1 cellular context compared by ENCODE assay signal in the genomic region with DNA sequence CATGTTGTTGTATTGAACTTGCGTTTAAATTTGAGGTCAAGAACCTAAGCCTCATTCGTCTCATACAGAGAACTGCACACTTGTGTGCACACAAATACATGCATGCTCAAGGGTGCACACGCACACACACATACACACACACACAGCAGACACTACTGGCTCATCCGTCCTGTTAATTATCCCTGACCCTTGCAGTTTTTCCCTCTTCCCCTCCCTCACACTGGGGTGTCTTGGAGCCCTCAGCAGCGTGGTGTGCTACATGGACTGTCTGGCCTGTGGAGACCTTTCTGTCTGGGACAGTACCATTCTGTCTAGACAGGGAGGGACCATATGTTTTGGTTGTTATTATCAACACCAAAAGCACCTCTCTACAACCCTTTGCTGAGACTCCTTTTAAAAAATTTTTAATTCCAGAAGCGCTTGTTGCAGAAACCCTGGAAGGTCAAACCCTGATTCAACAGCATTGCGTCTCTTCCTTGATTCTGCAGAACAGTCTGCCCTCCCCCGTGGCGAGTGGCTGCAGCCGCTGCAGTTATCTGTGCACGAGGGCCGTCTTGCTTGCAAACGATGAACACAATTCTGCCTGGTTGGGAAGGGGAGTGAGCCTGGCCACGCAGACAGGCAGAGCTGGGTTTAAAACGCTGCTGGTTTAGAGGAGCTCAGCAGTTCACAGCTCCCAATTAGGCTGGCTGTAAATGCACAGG.
TF ChIP-seq lines count a peak whose summit lies in the region.

No MANE protein-coding gene starts in this region.

TF ChIP-seq in SK-N-SH, 30 proteins besides CTCF, POLR2A, EP300 and RAD21 (continued from another document):
- TF ChIP-seq MXI1 (IDR thresholded peaks at IDR 0.05; ENCODE audit: low read depth, low read length), result peak; percentile 78; the same call in 1 of the 2 replicates
- no peak for TF ChIP-seq RFX5 (IDR thresholded peaks at IDR 0.05; ENCODE audit: low read length)
- peak; percentile 29; the same call in 1 of the 2 replicates for TF ChIP-seq SIN3A (IDR thresholded peaks at IDR 0.05; ENCODE audit: borderline replicate concordance, low read depth, low read length)
- peak; percentile 76 for TF ChIP-seq TAF1 (IDR thresholded peaks at IDR 0.05; ENCODE audit: borderline replicate concordance, low read depth, low read length)
- no peak for TF ChIP-seq JUND (IDR thresholded peaks at IDR 0.05)
- TF ChIP-seq YY1 (IDR thresholded peaks at IDR 0.05; ENCODE audit: low read depth), result no peak
- TF ChIP-seq FOXJ3 (CRISPR knock-in tag; IDR thresholded peaks at IDR 0.05), result 0 out of 2 replicates have a peak, but pooled peaks have one; percentile 42
- TF ChIP-seq, protein P1, sequence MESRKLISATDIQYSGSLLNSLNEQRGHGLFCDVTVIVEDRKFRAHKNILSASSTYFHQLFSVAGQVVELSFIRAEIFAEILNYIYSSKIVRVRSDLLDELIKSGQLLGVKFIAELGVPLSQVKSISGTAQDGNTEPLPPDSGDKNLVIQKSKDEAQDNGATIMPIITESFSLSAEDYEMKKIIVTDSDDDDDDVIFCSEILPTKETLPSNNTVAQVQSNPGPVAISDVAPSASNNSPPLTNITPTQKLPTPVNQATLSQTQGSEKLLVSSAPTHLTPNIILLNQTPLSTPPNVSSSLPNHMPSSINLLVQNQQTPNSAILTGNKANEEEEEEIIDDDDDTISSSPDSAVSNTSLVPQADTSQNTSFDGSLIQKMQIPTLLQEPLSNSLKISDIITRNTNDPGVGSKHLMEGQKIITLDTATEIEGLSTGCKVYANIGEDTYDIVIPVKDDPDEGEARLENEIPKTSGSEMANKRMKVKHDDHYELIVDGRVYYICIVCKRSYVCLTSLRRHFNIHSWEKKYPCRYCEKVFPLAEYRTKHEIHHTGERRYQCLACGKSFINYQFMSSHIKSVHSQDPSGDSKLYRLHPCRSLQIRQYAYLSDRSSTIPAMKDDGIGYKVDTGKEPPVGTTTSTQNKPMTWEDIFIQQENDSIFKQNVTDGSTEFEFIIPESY (IDR thresholded peaks at IDR 0.05; ENCODE audit: borderline replicate concordance, low read depth), result no peak
- TF ChIP-seq, protein P2, sequence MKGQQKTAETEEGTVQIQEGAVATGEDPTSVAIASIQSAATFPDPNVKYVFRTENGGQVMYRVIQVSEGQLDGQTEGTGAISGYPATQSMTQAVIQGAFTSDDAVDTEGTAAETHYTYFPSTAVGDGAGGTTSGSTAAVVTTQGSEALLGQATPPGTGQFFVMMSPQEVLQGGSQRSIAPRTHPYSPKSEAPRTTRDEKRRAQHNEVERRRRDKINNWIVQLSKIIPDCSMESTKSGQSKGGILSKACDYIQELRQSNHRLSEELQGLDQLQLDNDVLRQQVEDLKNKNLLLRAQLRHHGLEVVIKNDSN (IDR thresholded peaks at IDR 0.05; ENCODE audit: borderline replicate concordance, low read depth), result no peak
- TF ChIP-seq, protein P3, sequence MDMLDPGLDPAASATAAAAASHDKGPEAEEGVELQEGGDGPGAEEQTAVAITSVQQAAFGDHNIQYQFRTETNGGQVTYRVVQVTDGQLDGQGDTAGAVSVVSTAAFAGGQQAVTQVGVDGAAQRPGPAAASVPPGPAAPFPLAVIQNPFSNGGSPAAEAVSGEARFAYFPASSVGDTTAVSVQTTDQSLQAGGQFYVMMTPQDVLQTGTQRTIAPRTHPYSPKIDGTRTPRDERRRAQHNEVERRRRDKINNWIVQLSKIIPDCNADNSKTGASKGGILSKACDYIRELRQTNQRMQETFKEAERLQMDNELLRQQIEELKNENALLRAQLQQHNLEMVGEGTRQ (IDR thresholded peaks at IDR 0.05; ENCODE audit: borderline replicate concordance, low read depth, low read length), result no peak
- peak; percentile 12 for TF ChIP-seq CHD2 (IDR thresholded peaks at IDR 0.05; ENCODE audit: low read length, partially characterized antibody)
- TF ChIP-seq, protein P4, sequence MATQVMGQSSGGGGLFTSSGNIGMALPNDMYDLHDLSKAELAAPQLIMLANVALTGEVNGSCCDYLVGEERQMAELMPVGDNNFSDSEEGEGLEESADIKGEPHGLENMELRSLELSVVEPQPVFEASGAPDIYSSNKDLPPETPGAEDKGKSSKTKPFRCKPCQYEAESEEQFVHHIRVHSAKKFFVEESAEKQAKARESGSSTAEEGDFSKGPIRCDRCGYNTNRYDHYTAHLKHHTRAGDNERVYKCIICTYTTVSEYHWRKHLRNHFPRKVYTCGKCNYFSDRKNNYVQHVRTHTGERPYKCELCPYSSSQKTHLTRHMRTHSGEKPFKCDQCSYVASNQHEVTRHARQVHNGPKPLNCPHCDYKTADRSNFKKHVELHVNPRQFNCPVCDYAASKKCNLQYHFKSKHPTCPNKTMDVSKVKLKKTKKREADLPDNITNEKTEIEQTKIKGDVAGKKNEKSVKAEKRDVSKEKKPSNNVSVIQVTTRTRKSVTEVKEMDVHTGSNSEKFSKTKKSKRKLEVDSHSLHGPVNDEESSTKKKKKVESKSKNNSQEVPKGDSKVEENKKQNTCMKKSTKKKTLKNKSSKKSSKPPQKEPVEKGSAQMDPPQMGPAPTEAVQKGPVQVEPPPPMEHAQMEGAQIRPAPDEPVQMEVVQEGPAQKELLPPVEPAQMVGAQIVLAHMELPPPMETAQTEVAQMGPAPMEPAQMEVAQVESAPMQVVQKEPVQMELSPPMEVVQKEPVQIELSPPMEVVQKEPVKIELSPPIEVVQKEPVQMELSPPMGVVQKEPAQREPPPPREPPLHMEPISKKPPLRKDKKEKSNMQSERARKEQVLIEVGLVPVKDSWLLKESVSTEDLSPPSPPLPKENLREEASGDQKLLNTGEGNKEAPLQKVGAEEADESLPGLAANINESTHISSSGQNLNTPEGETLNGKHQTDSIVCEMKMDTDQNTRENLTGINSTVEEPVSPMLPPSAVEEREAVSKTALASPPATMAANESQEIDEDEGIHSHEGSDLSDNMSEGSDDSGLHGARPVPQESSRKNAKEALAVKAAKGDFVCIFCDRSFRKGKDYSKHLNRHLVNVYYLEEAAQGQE (IDR thresholded peaks at IDR 0.05; ENCODE audit: low read depth, low read length), result no peak
- TF ChIP-seq, protein P5, sequence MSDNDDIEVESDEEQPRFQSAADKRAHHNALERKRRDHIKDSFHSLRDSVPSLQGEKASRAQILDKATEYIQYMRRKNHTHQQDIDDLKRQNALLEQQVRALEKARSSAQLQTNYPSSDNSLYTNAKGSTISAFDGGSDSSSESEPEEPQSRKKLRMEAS (IDR thresholded peaks at IDR 0.05; ENCODE audit: low read depth), result peak; percentile 92
- no peak for TF ChIP-seq NFIC (IDR thresholded peaks at IDR 0.05; ENCODE audit: borderline replicate concordance)
